1 cellular context compared by ENCODE assay signal in the genomic region with DNA sequence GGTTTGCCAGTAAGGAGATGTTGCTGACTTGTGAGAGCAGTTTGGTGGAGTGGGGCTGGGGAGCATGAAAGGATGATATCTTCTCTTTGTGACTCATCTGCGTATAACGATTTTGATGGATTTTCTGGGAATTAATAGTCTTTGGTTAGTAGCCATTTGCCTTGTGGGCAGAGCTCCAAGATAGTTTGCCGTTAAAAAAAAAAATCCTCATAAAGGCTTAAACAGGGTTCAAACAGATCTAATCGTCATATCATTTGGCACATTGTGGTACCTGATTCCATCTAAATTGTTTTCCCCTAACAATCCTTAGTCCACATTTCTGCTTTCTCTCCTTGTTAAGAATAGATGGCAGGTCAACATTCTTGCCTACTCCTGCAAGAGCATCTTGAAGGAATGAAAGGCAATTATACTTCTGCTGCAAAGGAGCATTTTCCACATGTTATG.
A peak's percentile ranks its signal among the peaks of the same experiment; 100 is the strongest.
TF ChIP-seq lines count a peak whose summit lies in the region.

No MANE protein-coding gene starts in this region.

TF ChIP-seq in SK-N-SH, 30 proteins besides CTCF, POLR2A, EP300 and RAD21 (continued from another document):
- TF ChIP-seq, protein P1, sequence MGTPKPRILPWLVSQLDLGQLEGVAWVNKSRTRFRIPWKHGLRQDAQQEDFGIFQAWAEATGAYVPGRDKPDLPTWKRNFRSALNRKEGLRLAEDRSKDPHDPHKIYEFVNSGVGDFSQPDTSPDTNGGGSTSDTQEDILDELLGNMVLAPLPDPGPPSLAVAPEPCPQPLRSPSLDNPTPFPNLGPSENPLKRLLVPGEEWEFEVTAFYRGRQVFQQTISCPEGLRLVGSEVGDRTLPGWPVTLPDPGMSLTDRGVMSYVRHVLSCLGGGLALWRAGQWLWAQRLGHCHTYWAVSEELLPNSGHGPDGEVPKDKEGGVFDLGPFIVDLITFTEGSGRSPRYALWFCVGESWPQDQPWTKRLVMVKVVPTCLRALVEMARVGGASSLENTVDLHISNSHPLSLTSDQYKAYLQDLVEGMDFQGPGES (IDR thresholded peaks at IDR 0.05; ENCODE audit: low read depth, low read length) = no peak
- TF ChIP-seq NRF1 (IDR thresholded peaks at IDR 0.05; ENCODE audit: low read depth, low read length) (no peak), GABPA (IDR thresholded peaks at IDR 0.05; ENCODE audit: low read depth) (no peak), TCF12 (IDR thresholded peaks at IDR 0.05) (peak; percentile 92), YY1 (IDR thresholded peaks at IDR 0.05; ENCODE audit: low read depth) (peak; percentile 61; the same call in 1 of the 2 replicates), EZH2phosphoT487 (IDR thresholded peaks at IDR 0.05; ENCODE audit: borderline replicate concordance, low read depth) (no peak), FOXM1 (IDR thresholded peaks at IDR 0.05; ENCODE audit: low read depth) (peak; percentile 60; the same call in 1 of the 2 replicates), FOSL2 (IDR thresholded peaks at IDR 0.05; ENCODE audit: borderline replicate concordance, low read depth) (peak; percentile 75), TEAD4 (IDR thresholded peaks at IDR 0.05; ENCODE audit: borderline replicate concordance, insufficient read depth) (peak; percentile 74), MXI1 (IDR thresholded peaks at IDR 0.05; ENCODE audit: low read depth, low read length) (no peak), POLR2AphosphoS5 (IDR thresholded peaks at IDR 0.05; ENCODE audit: low read depth, low read length) (peak; percentile 66), RCOR1 (IDR thresholded peaks at IDR 0.05; ENCODE audit: low read length) (no peak), RXRA (IDR thresholded peaks at IDR 0.05; ENCODE audit: borderline replicate concordance, low read depth) (peak; percentile 72; the same call in 1 of the 2 replicates)
